In genomic region chr12:85835417-85835809, GRCh38 we compare ENCODE assay signal across 12 cellular contexts. TPM values are rescaled to one million over a fixed set of nuclear protein-coding genes. Genes with fewer than 3 reads are reported as not detected.
DNase-seq lines count a peak whose midpoint lies in the region; ATAC-seq and TF ChIP-seq lines count a peak whose summit lies in the region.
"Had no signal": no experiment of that assay in that cellular context is flagged by ENCODE, and none has a peak within 500 bp of the region (broad histone marks: within the 10 kb centered on the region; RNA-seq: fewer than 3 reads in every experiment).

No MANE protein-coding gene starts in this region.

- H3K4me3 ChIP-seq in duodenal mucosa (ENCODE audit: low read depth in 1 of 2, low read length in 2 of 2): peak overlapping the region; percentile 68 to 80
- peak overlapping the region; percentile 55 for H3K4me3 ChIP-seq in lower lobe of right lung
- H3K4me3 ChIP-seq in subcutaneous abdominal adipose tissue (ENCODE audit: low read depth in 1 of 5, low read length in 5 of 5): peak overlapping the region; percentile 70 to 93 (median 86)

- TF ChIP-seq CTCF in lower lobe of right lung (IDR thresholded peaks at IDR 0.05) (no peak), GM10266 (IDR thresholded peaks at IDR 0.05; ENCODE audit: control insufficient read depth, insufficient read depth, low read depth, missing control alignments) (no peak)

- intact Hi-C loops in lower lobe of right lung (cut with DNase I): no loop called here

- ATAC-seq in lower lobe of right lung: peak in 1 of 2 donors; percentile 51

- peaks cover 5 to 7% of the 10 kb centered on the region in 2 donors for H3K4me1 ChIP-seq in duodenal mucosa (ENCODE audit: control insufficient read depth in 1 of 2, insufficient read depth in 2 of 2, low read length in 2 of 2)
- H3K4me1 ChIP-seq in lower lobe of right lung: peaks cover 7% of the 10 kb centered on the region
- peaks cover 2 to 22% (median 21%) of the 10 kb centered on the region in 5 donors for H3K4me1 ChIP-seq in subcutaneous abdominal adipose tissue (ENCODE audit: control insufficient read depth in 5 of 5, insufficient read depth in 5 of 5, low read length in 5 of 5)

- H3K9ac ChIP-seq in duodenal mucosa (ENCODE audit: low read depth in 1 of 2, low read length in 2 of 2) (peak overlapping the region; percentile 58), subcutaneous abdominal adipose tissue (ENCODE audit: low read length in 5 of 5) (peak overlapping the region; percentile 67 to 95 (median 79))

- H3K36me3 ChIP-seq in duodenal mucosa (ENCODE audit: control insufficient read depth in 1 of 2, insufficient read depth in 2 of 2, low read length in 2 of 2): no peaks in the 10 kb centered on the region
- no peaks in the 10 kb centered on the region for H3K36me3 ChIP-seq in lower lobe of right lung
- H3K36me3 ChIP-seq in subcutaneous abdominal adipose tissue (ENCODE audit: control insufficient read depth in 5 of 5, insufficient read depth in 5 of 5, low read length in 5 of 5): no peaks in the 10 kb centered on the region
- H3K36me3 ChIP-seq: WERI-Rb-1 had no signal

- H3K27me3 ChIP-seq in duodenal mucosa (ENCODE audit: control insufficient read depth in 1 of 2, insufficient read depth in 2 of 2, low read length in 2 of 2): no peaks in the 10 kb centered on the region
- no peaks in the 10 kb centered on the region for H3K27me3 ChIP-seq in lower lobe of right lung (ENCODE audit: low read depth)
- no peaks in the 10 kb centered on the region for H3K27me3 ChIP-seq in subcutaneous abdominal adipose tissue (ENCODE audit: control insufficient read depth in 5 of 5, insufficient read depth in 4 of 5, low read length in 5 of 5)

- H3K27ac ChIP-seq in duodenal mucosa (ENCODE audit: low read depth, low read length) (no peak overlapping the region), lower lobe of right lung (peak overlapping the region; percentile 72), subcutaneous abdominal adipose tissue (ENCODE audit: low read depth, low read length) (peak overlapping the region; percentile 92)
- H3K27ac ChIP-seq: WERI-Rb-1 had no signal

- DNase-seq in LHCN-M2 (ENCODE audit: low read depth) (peak; percentile 6), lower lobe of right lung (no peak), cortex of kidney (lab: John Stamatoyannopoulos, UW) (no peak), hypothalamus (lab: John Stamatoyannopoulos, UW) (no peak), GM10266 (ENCODE audit: extremely low spot score) (no peak)
- no peak for DNase-seq in activated CD4-positive, alpha-beta T cell treated with anti-CD3 and anti-CD28 coated beads, Interleukin-2, amount 50 U/mL, for 4 hours
- DNase-seq: activated naive CD4-positive, alpha-beta T cell treated with anti-CD3 and anti-CD28 coated beads, Interleukin-2, amount 10 ng/mL, durations not matched to agents 7 days and 5 days; DMS79; NCI-H774; WERI-Rb-1 had no signal

- H3K9me3 ChIP-seq in duodenal mucosa (ENCODE audit: control insufficient read depth in 1 of 2, low read length in 2 of 2) (no peaks in the 10 kb centered on the region), lower lobe of right lung (no peaks in the 10 kb centered on the region), subcutaneous abdominal adipose tissue (ENCODE audit: control insufficient read depth in 5 of 5, low read length in 5 of 5) (no peaks in the 10 kb centered on the region)

RNA-seq across cellular contexts. Expression of gene RASSF9, which starts 0.8 kb away (rescaled TPM):
- total RNA-seq in LHCN-M2 (2014; rRNA removed) (not detected in 2 replicates), lower lobe of right lung (11.0 TPM)
- 0.01 TPM for polyA plus RNA-seq in LHCN-M2 (2012)

RNA-seq across cellular contexts. Expression of gene NTS, which starts 38.7 kb away (rescaled TPM):
- total RNA-seq in LHCN-M2 (2014; rRNA removed): not detected in 2 replicates
- not detected for polyA plus RNA-seq in LHCN-M2 (2012)
- 2.3 TPM for total RNA-seq in lower lobe of right lung

Comparison
In these comparisons a context has a peak if more than half of its experiments do, and no peak if none do; other contexts are left out.
1. RNA of gene RASSF9, which starts 0.8 kb away (total RNA-seq): 11.0 TPM in lower lobe of right lung (single experiment); not detected in LHCN-M2; every median in the first group is over 10 times any median in the second.
2. Peak in every context shown above with its lines, with median percentiles within 50 percentile points of each other: H3K4me3 ChIP-seq.